21 cellular contexts compared by ENCODE assay signal in the genomic region with DNA sequence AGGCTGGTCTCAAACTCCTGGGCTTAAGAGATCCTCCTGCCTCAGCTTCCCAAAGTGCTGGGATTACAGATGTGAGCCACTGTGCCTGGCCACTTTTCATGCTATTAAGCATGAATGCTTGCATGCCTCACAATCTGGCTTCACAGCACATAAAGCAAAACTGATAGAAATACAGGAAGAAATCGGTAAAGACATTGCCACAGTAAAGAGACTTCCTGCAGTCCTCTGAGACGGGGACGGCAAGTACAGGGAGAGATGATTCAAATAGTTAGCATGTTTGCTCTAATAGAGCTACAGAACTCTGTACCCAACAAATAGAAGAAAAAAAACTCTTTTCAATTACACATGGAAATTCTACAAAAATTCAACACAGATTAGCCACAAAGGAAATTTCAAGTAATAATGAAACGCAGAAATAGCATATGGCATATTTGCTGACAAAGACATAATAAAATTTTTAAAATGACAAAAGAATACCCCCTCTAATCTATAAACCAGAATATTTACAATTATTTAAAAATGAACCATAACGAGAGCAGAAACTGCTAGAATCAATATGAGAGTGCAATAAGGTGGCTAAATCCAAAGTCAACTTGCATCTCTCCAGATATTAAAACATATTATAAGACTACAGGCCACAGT. TPM values are rescaled to one million over a fixed set of nuclear protein-coding genes. Genes with fewer than 3 reads are reported as not detected.
DNase-seq lines count a peak whose midpoint lies in the region; ATAC-seq, FAIRE-seq and TF ChIP-seq lines count a peak whose summit lies in the region.
"Had no signal": no experiment of that assay in that cellular context is flagged by ENCODE, and none has a peak within 500 bp of the region (broad histone marks: within the 10 kb centered on the region; RNA-seq: fewer than 3 reads in every experiment).

No MANE protein-coding gene starts in this region.

- FAIRE-seq in D721Med (lab: Jason Lieb, UNC), result no peak
- FAIRE-seq: astrocyte, G401.6, H1, TTC549 had no signal

- no peaks in the 10 kb centered on the region for H3K9me3 Mint-ChIP-seq in activated T-cell treated with anti-CD3 and anti-CD28 coated beads, Interleukin-2, amount 50 U/mL, for 4 hours
- H3K9me3 Mint-ChIP-seq in IgD-negative memory B cell, result no peaks in the 10 kb centered on the region
- peaks cover 0 to 7% of the 10 kb centered on the region in 2 donors for H3K9me3 Mint-ChIP-seq in activated naive CD4-positive, alpha-beta T cell treated with anti-CD3 and anti-CD28 coated beads, Interleukin-2, amount 50 U/mL, for 72 hours
- no peaks in the 10 kb centered on the region for H3K9me3 Mint-ChIP-seq in natural killer cell treated with Interleukin-12 subunit alpha and Interleukin-12 subunit beta and Interleukin-15 and Interleukin-18, amount 100 ng/mL, for 72 hours

- peak overlapping the region in 2 of 3 donors; percentile 13 to 23 for H3K27ac Mint-ChIP-seq in IgD-negative memory B cell
- H3K27ac Mint-ChIP-seq in activated naive CD4-positive, alpha-beta T cell treated with anti-CD3 and anti-CD28 coated beads, Interleukin-2, amount 50 U/mL, for 72 hours, result peak overlapping the region; percentile 17 to 71
- H3K27ac Mint-ChIP-seq in natural killer cell treated with Interleukin-12 subunit alpha and Interleukin-12 subunit beta and Interleukin-15 and Interleukin-18, amount 100 ng/mL, for 72 hours, result peak overlapping the region; percentile 73 to 78

- peaks cover 72% of the 10 kb centered on the region for H3K4me1 Mint-ChIP-seq in activated T-cell treated with anti-CD3 and anti-CD28 coated beads, Interleukin-2, amount 50 U/mL, for 4 hours (ENCODE audit: low read depth)
- peaks cover 38 to 48% (median 39%) of the 10 kb centered on the region in 3 donors for H3K4me1 Mint-ChIP-seq in IgD-negative memory B cell
- H3K4me1 Mint-ChIP-seq in natural killer cell treated with Interleukin-12 subunit alpha and Interleukin-12 subunit beta and Interleukin-15 and Interleukin-18, amount 100 ng/mL, for 72 hours (ENCODE audit: low read depth in 2 of 2), result peaks cover 59 to 77% of the 10 kb centered on the region in 2 donors

- no peaks in the 10 kb centered on the region for H3K27me3 Mint-ChIP-seq in activated T-cell treated with anti-CD3 and anti-CD28 coated beads, Interleukin-2, amount 50 U/mL, for 4 hours (ENCODE audit: low read depth)
- H3K27me3 Mint-ChIP-seq in IgD-negative memory B cell, result no peaks in the 10 kb centered on the region
- H3K27me3 Mint-ChIP-seq in natural killer cell treated with Interleukin-12 subunit alpha and Interleukin-12 subunit beta and Interleukin-15 and Interleukin-18, amount 100 ng/mL, for 72 hours, result no peaks in the 10 kb centered on the region

- peaks cover 46% of the 10 kb centered on the region for H3K36me3 Mint-ChIP-seq in activated T-cell treated with anti-CD3 and anti-CD28 coated beads, Interleukin-2, amount 50 U/mL, for 4 hours (ENCODE audit: insufficient read depth)
- H3K36me3 Mint-ChIP-seq in IgD-negative memory B cell, result peaks cover 3% of the 10 kb centered on the region
- H3K36me3 Mint-ChIP-seq in activated naive CD4-positive, alpha-beta T cell treated with anti-CD3 and anti-CD28 coated beads, Interleukin-2, amount 50 U/mL, for 72 hours, result peaks cover 36 to 64% of the 10 kb centered on the region in 2 donors
- no peaks in the 10 kb centered on the region for H3K36me3 Mint-ChIP-seq in natural killer cell treated with Interleukin-12 subunit alpha and Interleukin-12 subunit beta and Interleukin-15 and Interleukin-18, amount 100 ng/mL, for 72 hours

- H3K4me3 Mint-ChIP-seq in activated T-cell treated with anti-CD3 and anti-CD28 coated beads, Interleukin-2, amount 50 U/mL, for 4 hours, result peak overlapping the region; percentile 55
- peak overlapping the region in 1 of 4 donors; percentile 83 for H3K4me3 Mint-ChIP-seq in IgD-negative memory B cell
- peak overlapping the region; percentile 67 for H3K4me3 Mint-ChIP-seq in natural killer cell treated with Interleukin-12 subunit alpha and Interleukin-12 subunit beta and Interleukin-15 and Interleukin-18, amount 100 ng/mL, for 72 hours

- no peak for DNase-seq in activated T-cell treated with anti-CD3 and anti-CD28 coated beads, Interleukin-2, amount 50 U/mL, for 4 hours
- DNase-seq in activated T-cell treated with anti-CD3 and anti-CD28 coated beads for 4 hours (no peak), NCI-H2227 (lab: John Stamatoyannopoulos, UW; ENCODE audit: unreplicated experiment) (no peak), D721Med (ENCODE audit: insufficient read length, low spot score) (no peak)
- no peak for DNase-seq in activated naive CD4-positive, alpha-beta T cell treated with anti-CD3 and anti-CD28 coated beads, Interleukin-2, amount 50 U/mL, for 72 hours (ENCODE audit: low spot score in 2 of 2)
- DNase-seq in natural killer cell treated with Interleukin-12 subunit alpha and Interleukin-12 subunit beta and Interleukin-15 and Interleukin-18, amount 100 ng/mL, for 72 hours (ENCODE audit: low spot score), result no peak
- no peak for DNase-seq in stimulated activated CD4-positive, alpha-beta T cell treated with anti-CD3 and anti-CD28 coated beads, Interleukin-2, amount 100 ng/mL, for 48 hours
- DNase-seq: activated CD4-positive, alpha-beta T cell treated with anti-CD3 and anti-CD28 coated beads for 4 hours; effector memory CD4-positive, alpha-beta T cell; kidney glomerular epithelial cell; NCI-H1417 treated with DMSO at 0.1 percent for 48 hours; NCI-H526 treated with DMSO at 0.1 percent for 48 hours; ovary; right lobe of liver; testis had no signal

- no peak for TF ChIP-seq CTCF in D721Med (IDR thresholded peaks at IDR 0.05; ENCODE audit: insufficient read depth, missing control alignments)

- peak in 1 of 2 donors; percentile 62 for ATAC-seq in activated T-cell treated with anti-CD3 and anti-CD28 coated beads, Interleukin-2, amount 50 U/mL, for 4 hours
- peak; percentile 40 to 89 for ATAC-seq in activated naive CD4-positive, alpha-beta T cell treated with anti-CD3 and anti-CD28 coated beads, Interleukin-2, amount 50 U/mL, for 72 hours
- ATAC-seq in natural killer cell treated with Interleukin-12 subunit alpha and Interleukin-12 subunit beta and Interleukin-15 and Interleukin-18, amount 100 ng/mL, for 72 hours, result peak in 1 of 2 donors; percentile 64
- ATAC-seq: gastroesophageal sphincter, right lobe of liver had no signal

RNA-seq across cellular contexts. Expression of a gene that starts 32.3 kb away (rescaled TPM):
- total RNA-seq in activated T-cell treated with anti-CD3 and anti-CD28 coated beads, Interleukin-2, amount 50 U/mL, for 4 hours, result 10 to 100 TPM; 71.5 to 87.6 (median 87.5) TPM
- polyA plus RNA-seq in IgD-negative memory B cell, result 52.4 TPM
- 100 to 1,000 TPM in 1 of 2 donors, 10 to 100 TPM in 1; 83.3 to 131 TPM for total RNA-seq in activated naive CD4-positive, alpha-beta T cell treated with anti-CD3 and anti-CD28 coated beads, Interleukin-2, amount 50 U/mL, for 72 hours
- 10 to 100 TPM; 79.3 to 80.8 TPM for total RNA-seq in natural killer cell treated with Interleukin-12 subunit alpha and Interleukin-12 subunit beta and Interleukin-15 and Interleukin-18, amount 100 ng/mL, for 72 hours

Comparison
In these comparisons a context has a peak if more than half of its experiments do, and no peak if none do; other contexts are left out.
1. H3K27ac Mint-ChIP-seq: peak in every context shown above with its lines; median percentile 76 in natural killer cell treated with Interleukin-12 subunit alpha and Interleukin-12 subunit beta and Interleukin-15 and Interleukin-18, amount 100 ng/mL, for 72 hours; 44 in activated naive CD4-positive, alpha-beta T cell treated with anti-CD3 and anti-CD28 coated beads, Interleukin-2, amount 50 U/mL, for 72 hours; 18 in IgD-negative memory B cell.